1 cellular context compared by ENCODE assay signal in the genomic region with DNA sequence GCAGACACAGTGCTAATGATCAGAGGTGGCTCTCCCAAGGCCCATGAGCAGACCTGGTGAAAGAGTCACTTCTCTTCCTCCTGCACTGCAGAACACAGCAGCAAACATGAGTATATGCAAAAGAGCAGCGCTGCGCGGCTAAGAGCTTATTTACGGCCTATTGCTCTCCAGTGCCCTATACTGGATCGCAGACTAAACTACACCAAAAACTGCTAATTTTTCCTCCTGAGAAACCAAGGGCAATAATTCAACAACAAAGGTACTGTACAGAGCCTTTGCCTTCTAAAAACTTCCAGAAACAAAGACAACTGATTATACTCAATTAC.
TF ChIP-seq lines count a peak whose summit lies in the region.

No MANE protein-coding gene starts in this region.

TF ChIP-seq in WTC11, 78 proteins besides CTCF, POLR2A, EP300 and RAD21 (continued from another document):
- TF ChIP-seq, protein P1, sequence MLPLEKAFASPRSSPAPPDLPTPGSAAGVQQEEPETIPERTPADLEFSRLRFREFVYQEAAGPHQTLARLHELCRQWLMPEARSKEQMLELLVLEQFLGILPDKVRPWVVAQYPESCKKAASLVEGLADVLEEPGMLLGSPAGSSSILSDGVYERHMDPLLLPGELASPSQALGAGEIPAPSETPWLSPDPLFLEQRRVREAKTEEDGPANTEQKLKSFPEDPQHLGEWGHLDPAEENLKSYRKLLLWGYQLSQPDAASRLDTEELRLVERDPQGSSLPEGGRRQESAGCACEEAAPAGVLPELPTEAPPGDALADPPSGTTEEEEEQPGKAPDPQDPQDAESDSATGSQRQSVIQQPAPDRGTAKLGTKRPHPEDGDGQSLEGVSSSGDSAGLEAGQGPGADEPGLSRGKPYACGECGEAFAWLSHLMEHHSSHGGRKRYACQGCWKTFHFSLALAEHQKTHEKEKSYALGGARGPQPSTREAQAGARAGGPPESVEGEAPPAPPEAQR (CRISPR knock-in tag; IDR thresholded peaks at IDR 0.05), result no peak
- TF ChIP-seq ATF2 (CRISPR knock-in tag; IDR thresholded peaks at IDR 0.05; ENCODE audit: borderline replicate concordance, low read depth) (no peak), CREM (CRISPR knock-in tag; IDR thresholded peaks at IDR 0.05) (no peak), MLX (CRISPR knock-in tag; IDR thresholded peaks at IDR 0.05) (no peak), NFYB (CRISPR knock-in tag; conservative IDR thresholded peaks at IDR 0.05; ENCODE audit: low read depth) (no peak), FOXK1 (CRISPR knock-in tag; IDR thresholded peaks at IDR 0.05) (no peak)
